ENCODE assay signal across 8 cellular contexts in the genomic region with DNA sequence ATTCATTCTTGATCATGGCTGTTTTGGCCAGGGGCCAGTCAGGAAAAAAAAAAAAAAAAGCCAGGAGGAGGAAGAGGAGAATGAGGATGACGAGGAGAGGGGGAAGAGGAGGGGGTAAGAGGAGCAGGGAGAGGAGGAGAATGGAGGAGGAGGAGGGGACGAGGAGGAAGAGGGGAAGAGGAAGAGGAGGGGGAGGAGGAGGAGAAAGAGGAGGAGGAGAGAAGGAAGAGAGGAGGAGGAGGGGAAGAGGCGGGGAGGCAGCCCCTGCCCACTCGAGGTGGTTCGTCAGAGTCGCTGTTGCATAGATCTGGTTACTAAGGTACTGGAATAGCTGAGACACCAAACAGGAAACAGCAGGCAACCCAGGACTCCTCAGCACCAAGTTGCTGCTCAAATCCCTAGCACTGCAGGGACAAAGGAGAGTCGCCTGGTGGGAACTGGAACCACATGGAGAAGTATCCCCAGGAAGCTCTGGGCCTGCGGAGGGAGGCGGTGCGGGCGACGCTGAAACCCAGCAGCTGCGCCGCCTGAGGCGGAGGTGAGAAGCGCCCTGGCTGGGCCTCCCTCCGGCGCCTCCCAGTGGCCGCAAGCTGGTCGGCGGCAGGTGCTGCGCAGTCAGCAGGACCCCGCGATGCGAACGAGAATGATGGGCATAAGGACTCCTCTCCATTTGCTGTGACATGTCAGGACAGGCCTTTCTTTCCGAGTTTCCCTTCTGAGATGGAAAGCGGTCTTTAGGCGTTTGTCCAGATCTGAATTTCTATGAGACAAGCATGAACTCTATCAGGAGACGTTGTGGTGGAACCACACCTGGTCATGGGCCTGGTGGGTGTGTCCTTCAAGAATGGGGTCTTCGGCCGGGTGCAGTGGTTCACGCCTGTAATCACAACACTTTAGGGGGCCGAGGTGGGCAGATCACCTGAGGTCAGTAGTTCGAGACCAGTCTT. TPM values are rescaled to one million over a fixed set of nuclear protein-coding genes. Genes with fewer than 3 reads are reported as not detected.
A peak's percentile ranks its signal among the peaks of the same experiment; 100 is the strongest.
DNase-seq lines count a peak whose midpoint lies in the region; ATAC-seq and TF ChIP-seq lines count a peak whose summit lies in the region.

No MANE protein-coding gene starts in this region.

- no peaks in the 10 kb centered on the region for H3K36me3 ChIP-seq in OCI-LY3 (replicated peaks; ENCODE audit: low read depth, low read length)
- H3K36me3 ChIP-seq in esophagus squamous epithelium, result no peaks in the 10 kb centered on the region

- no peak for TF ChIP-seq POLR2A in esophagus squamous epithelium (IDR thresholded peaks at IDR 0.05)

- H2AFZ ChIP-seq in OCI-LY3 (ENCODE audit: low read depth, low read length), result peak overlapping the region; percentile 96

- TF ChIP-seq CTCF in OCI-LY3 (IDR thresholded peaks at IDR 0.05; ENCODE audit: low read depth, low read length), result peak; percentile 99
- TF ChIP-seq CTCF in esophagus squamous epithelium (IDR thresholded peaks at IDR 0.05), result peak; percentile 84 to 96 (median 93)

- no peaks in the 10 kb centered on the region for H4K20me1 ChIP-seq in OCI-LY3 (ENCODE audit: insufficient read depth, low read length)

- H3K4me3 ChIP-seq in OCI-LY3 (ENCODE audit: low read length), result peak overlapping the region; percentile 77
- H3K4me3 ChIP-seq in esophagus squamous epithelium, result peak overlapping the region in 3 of 4 donors; percentile 20 to 55 (median 33)

- no peaks in the 10 kb centered on the region for H3K79me2 ChIP-seq in OCI-LY3 (ENCODE audit: low read length)

- H3K9me3 ChIP-seq in OCI-LY3 (ENCODE audit: insufficient read depth, low read length) (no peaks in the 10 kb centered on the region), esophagus squamous epithelium (no peaks in the 10 kb centered on the region)

- peak; percentile 88 for ATAC-seq in HG03432 (IDR thresholded peaks at IDR 0.05; ENCODE audit: unreplicated experiment)

- DNase-seq in NCI-H2196 (lab: John Stamatoyannopoulos, UW; ENCODE audit: unreplicated experiment) (peak; percentile 21), NCI-H2196 treated with DMSO at 0.1 percent for 48 hours (lab: John Stamatoyannopoulos, UW; ENCODE audit: unreplicated experiment) (no peak), esophagus squamous epithelium (lab: John Stamatoyannopoulos, UW) (no peak), myocyte (ENCODE audit: low read depth) (peak; percentile 77)
- DNase-seq in activated T-cell treated with anti-CD3 and anti-CD28 coated beads, Interleukin-2, amount 50 U/mL, for 48 hours, result peak; percentile 82 to 87
- DNase-seq in stimulated activated CD8-positive, alpha-beta memory T cell treated with anti-CD3 and anti-CD28 coated beads, Interleukin-7, amount 100 ng/mL, for 1 hour (ENCODE audit: low read depth in 2 of 2), result peak; percentile 48 to 64

- peak overlapping the region; percentile 93 for H3K4me2 ChIP-seq in OCI-LY3 (ENCODE audit: low read length)

- H3K4me1 ChIP-seq in OCI-LY3 (ENCODE audit: low read length) (peaks cover 17% of the 10 kb centered on the region), esophagus squamous epithelium (peaks cover 4 to 25% (median 11%) of the 10 kb centered on the region in 3 donors)

- peaks cover 18% of the 10 kb centered on the region; the same call in 1 of the 2 replicates for H3K27me3 ChIP-seq in OCI-LY3 (ENCODE audit: low read depth, low read length)
- no peaks in the 10 kb centered on the region for H3K27me3 ChIP-seq in esophagus squamous epithelium

- peak overlapping the region; percentile 55 for H3K9ac ChIP-seq in OCI-LY3 (ENCODE audit: low read length)

- intact Hi-C loops in esophagus squamous epithelium (cut with DNase I), result loop anchor here (10.0 kb wide), 1 partner anchor 145 kb away; no protein-coding TSS in a partner anchor

- WGBS in esophagus squamous epithelium, 2 donors, result 6 to 16% methylated on average over 10 to 31 of the region's 35 CpGs

- H3K27ac ChIP-seq in OCI-LY3 (ENCODE audit: low read length) (no peak overlapping the region), esophagus squamous epithelium (peak overlapping the region; percentile 41 to 81 (median 76))

RNA-seq across cellular contexts. Expression of a gene that starts 17.5 kb away (rescaled TPM):
- total RNA-seq in esophagus squamous epithelium (under 1 TPM in 1 of 4 donors, not detected in 3; 0.50 TPM), myocyte (not detected in 2 replicates)
- not detected for polyA plus RNA-seq in myocyte (2012)

Comparison
In these comparisons a context has a peak if more than half of its experiments do, and no peak if none do; other contexts are left out.
1. DNase-seq: peak in NCI-H2196 (single experiment), activated T-cell treated with anti-CD3 and anti-CD28 coated beads, Interleukin-2, amount 50 U/mL, for 48 hours (2 of 2), myocyte (single experiment) and stimulated activated CD8-positive, alpha-beta memory T cell treated with anti-CD3 and anti-CD28 coated beads, Interleukin-7, amount 100 ng/mL, for 1 hour (2 of 2); none in NCI-H2196 treated with DMSO at 0.1 percent for 48 hours (single experiment) and esophagus squamous epithelium (single experiment).